Comparison of ENCODE assay signal across 1 cellular context in the genomic region with DNA sequence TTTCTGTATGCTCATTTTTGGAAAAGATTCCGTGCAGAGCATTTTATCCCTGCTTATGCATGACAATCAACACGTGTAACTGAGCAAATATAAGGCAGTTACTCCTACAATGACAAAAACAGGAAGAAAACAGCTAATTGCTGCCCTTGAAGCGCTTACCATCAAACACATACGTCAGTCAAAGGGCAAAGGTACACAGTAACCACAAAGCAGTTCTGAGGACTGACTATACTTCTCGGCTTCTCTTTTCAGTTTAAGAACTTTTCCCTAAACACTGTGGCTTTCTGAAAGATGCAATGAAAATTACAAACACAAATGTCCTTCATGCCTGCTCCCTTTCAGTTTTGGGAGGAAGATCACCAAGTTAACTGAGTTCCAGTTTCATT.
TF ChIP-seq lines count a peak whose summit lies in the region.

No MANE protein-coding gene starts in this region.

TF ChIP-seq in GM23338, 12 proteins besides CTCF, POLR2A, EP300 and RAD21 (continued from another document):
- TF ChIP-seq, protein P1, sequence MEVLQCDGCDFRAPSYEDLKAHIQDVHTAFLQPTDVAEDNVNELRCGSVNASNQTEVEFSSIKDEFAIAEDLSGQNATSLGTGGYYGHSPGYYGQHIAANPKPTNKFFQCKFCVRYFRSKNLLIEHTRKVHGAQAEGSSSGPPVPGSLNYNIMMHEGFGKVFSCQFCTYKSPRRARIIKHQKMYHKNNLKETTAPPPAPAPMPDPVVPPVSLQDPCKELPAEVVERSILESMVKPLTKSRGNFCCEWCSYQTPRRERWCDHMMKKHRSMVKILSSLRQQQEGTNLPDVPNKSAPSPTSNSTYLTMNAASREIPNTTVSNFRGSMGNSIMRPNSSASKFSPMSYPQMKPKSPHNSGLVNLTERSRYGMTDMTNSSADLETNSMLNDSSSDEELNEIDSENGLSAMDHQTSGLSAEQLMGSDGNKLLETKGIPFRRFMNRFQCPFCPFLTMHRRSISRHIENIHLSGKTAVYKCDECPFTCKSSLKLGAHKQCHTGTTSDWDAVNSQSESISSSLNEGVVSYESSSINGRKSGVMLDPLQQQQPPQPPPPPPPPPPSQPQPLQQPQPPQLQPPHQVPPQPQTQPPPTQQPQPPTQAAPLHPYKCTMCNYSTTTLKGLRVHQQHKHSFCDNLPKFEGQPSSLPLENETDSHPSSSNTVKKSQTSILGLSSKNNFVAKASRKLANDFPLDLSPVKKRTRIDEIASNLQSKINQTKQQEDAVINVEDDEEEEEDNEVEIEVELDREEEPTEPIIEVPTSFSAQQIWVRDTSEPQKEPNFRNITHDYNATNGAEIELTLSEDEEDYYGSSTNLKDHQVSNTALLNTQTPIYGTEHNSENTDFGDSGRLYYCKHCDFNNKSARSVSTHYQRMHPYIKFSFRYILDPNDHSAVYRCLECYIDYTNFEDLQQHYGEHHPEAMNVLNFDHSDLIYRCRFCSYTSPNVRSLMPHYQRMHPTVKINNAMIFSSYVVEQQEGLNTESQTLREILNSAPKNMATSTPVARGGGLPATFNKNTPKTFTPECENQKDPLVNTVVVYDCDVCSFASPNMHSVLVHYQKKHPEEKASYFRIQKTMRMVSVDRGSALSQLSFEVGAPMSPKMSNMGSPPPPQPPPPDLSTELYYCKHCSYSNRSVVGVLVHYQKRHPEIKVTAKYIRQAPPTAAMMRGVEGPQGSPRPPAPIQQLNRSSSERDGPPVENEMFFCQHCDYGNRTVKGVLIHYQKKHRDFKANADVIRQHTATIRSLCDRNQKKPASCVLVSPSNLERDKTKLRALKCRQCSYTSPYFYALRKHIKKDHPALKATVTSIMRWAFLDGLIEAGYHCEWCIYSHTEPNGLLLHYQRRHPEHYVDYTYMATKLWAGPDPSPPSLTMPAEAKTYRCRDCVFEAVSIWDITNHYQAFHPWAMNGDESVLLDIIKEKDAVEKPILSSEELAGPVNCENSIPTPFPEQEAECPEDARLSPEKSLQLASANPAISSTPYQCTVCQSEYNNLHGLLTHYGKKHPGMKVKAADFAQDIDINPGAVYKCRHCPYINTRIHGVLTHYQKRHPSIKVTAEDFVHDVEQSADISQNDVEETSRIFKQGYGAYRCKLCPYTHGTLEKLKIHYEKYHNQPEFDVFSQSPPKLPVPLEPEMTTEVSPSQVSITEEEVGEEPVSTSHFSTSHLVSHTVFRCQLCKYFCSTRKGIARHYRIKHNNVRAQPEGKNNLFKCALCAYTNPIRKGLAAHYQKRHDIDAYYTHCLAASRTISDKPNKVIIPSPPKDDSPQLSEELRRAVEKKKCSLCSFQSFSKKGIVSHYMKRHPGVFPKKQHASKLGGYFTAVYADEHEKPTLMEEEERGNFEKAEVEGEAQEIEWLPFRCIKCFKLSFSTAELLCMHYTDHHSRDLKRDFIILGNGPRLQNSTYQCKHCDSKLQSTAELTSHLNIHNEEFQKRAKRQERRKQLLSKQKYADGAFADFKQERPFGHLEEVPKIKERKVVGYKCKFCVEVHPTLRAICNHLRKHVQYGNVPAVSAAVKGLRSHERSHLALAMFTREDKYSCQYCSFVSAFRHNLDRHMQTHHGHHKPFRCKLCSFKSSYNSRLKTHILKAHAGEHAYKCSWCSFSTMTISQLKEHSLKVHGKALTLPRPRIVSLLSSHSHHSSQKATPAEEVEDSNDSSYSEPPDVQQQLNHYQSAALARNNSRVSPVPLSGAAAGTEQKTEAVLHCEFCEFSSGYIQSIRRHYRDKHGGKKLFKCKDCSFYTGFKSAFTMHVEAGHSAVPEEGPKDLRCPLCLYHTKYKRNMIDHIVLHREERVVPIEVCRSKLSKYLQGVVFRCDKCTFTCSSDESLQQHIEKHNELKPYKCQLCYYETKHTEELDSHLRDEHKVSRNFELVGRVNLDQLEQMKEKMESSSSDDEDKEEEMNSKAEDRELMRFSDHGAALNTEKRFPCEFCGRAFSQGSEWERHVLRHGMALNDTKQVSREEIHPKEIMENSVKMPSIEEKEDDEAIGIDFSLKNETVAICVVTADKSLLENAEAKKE (CRISPR knock-in tag; IDR thresholded peaks at IDR 0.05), result no peak
